8 cellular contexts compared by ENCODE assay signal in the genomic region with DNA sequence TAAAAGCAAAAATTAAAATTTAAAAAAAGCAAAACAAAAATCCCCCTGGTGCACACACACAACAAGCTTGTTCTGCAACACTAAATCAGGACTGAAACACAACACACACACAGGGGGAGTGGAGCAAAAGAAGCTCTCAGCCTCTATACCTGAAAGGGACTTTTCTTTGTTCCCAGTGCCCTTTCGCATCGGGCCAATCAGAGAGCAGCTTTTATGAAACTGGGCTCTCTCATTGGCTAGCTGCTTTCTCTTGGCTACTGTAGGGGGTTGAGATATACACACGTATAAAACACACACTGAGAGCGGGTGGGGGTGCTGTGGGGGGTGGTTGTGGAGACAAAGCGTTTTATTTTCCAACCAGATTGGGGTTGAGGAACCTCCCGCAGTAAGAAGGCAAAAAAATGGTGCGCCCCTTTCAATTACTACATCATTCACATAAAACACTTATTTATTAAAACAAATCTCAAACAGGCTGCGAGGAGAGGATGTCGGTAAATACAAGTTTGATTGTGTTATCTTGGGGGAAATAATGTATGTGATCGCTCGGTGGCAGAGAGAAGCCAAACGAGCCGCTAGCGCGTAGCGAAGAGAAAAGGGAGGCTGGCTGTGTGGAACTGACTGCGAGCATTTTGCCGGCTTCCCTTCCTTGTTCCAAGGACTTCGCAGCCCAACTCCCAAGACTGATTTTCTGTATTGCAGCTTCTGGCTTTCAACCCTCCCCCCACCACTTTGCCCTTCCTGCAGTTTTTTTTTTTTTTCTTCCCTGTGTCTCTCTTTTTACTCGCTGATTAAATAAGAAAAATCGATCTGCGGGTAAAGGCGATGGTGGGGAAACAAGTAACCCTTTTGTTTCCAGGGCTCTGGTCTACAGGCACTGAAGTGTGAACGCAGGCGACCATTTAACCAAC. TPM values are rescaled to one million over a fixed set of nuclear protein-coding genes. Genes with fewer than 3 reads are reported as not detected.
DNase-seq lines count a peak whose midpoint lies in the region; ATAC-seq and TF ChIP-seq lines count a peak whose summit lies in the region.

No MANE protein-coding gene starts in this region.

- H3K4me1 ChIP-seq in heart right ventricle (peaks cover 0 to 40% (median 8%) of the 10 kb centered on the region in 9 donors), osteoblast (ENCODE audit: insufficient read depth, low read length) (peaks cover 26% of the 10 kb centered on the region)

- H3K4me2 ChIP-seq in osteoblast (ENCODE audit: insufficient read depth, low read length), result peak overlapping the region; percentile 99

- H3K79me2 ChIP-seq in osteoblast (ENCODE audit: insufficient read depth, low read length), result peaks cover 4% of the 10 kb centered on the region

- H3K4me3 ChIP-seq in heart right ventricle, result peak overlapping the region; percentile 48 to 81 (median 68)
- peak overlapping the region; percentile 79 for H3K4me3 ChIP-seq in osteoblast (ENCODE audit: insufficient read depth, low read length)

- DNase-seq in D341Med (ENCODE audit: low spot score), result peak; percentile 65
- DNase-seq in NCI-H510A (lab: John Stamatoyannopoulos, UW), result peak; percentile 76
- peak; percentile 30 to 84 for DNase-seq in heart right ventricle
- DNase-seq in osteoblast (ENCODE audit: insufficient read length, low spot score, missing footprints), result peak; percentile 86
- DNase-seq in activated effector memory CD4-positive, alpha-beta T cell treated with anti-CD3 and anti-CD28 coated beads, Interleukin-2, amount 50 U/mL, for 16 hours, result no peak

- WGBS in heart right ventricle, 2 donors, result 6 to 7% methylated on average over 25 of the region's 25 CpGs

- ATAC-seq in GM19372 (IDR thresholded peaks at IDR 0.05; ENCODE audit: low read depth, unreplicated experiment) (peak; percentile 89), HG03378 (IDR thresholded peaks at IDR 0.05; ENCODE audit: unreplicated experiment) (peak; percentile 87), heart right ventricle (peak; percentile 73 to 91 (median 88))

- intact Hi-C loops in heart right ventricle (cut with DNase I), result loop anchor here in 9 of 10 donors (1.0 to 10.0 kb wide), 14 partner anchors 42 to 663 kb away; no protein-coding TSS in a partner anchor

- H2AFZ ChIP-seq in osteoblast (ENCODE audit: low read length), result peak overlapping the region; percentile 94

- no peaks in the 10 kb centered on the region for H3K36me3 ChIP-seq in heart right ventricle
- H3K36me3 ChIP-seq in osteoblast (ENCODE audit: insufficient read depth, low read length), result no peaks in the 10 kb centered on the region

- peaks cover 0 to 36% (median 0%) of the 10 kb centered on the region in 7 donors for H3K27me3 ChIP-seq in heart right ventricle
- peaks cover 13% of the 10 kb centered on the region for H3K27me3 ChIP-seq in osteoblast (ENCODE audit: insufficient read depth, low read length)

- H3K9me3 ChIP-seq in heart right ventricle (no peaks in the 10 kb centered on the region), osteoblast (ENCODE audit: low read depth, low read length) (no peaks in the 10 kb centered on the region)

- TF ChIP-seq CTCF in heart right ventricle (IDR thresholded peaks at IDR 0.05), result peak in 2 of 9 donors; percentile 2 to 13
- TF ChIP-seq CTCF in osteoblast (IDR thresholded peaks at IDR 0.05; ENCODE audit: extremely low read depth, low read depth, low read length), result no peak

- H3K27ac ChIP-seq in angular gyrus (ENCODE audit: low read depth, low read length), result peak overlapping the region; percentile 90
- peak overlapping the region; percentile 76 to 98 (median 92) for H3K27ac ChIP-seq in heart right ventricle
- H3K27ac ChIP-seq in osteoblast (ENCODE audit: low read depth, low read length), result peak overlapping the region; percentile 77

- H4K20me1 ChIP-seq in osteoblast (ENCODE audit: insufficient read depth, low read length), result no peaks in the 10 kb centered on the region

RNA-seq across cellular contexts. Expression of a gene that starts 2.5 kb away (rescaled TPM):
- 10 to 100 TPM in 9 of 10 donors, 1 to 10 TPM in 1; 9.8 to 22.9 (median 13.1) TPM for total RNA-seq in heart right ventricle
- 10 to 100 TPM in 1 of 2 donors, 1 to 10 TPM in 1; 3.3 to 17.2 TPM for polyA plus RNA-seq in heart right ventricle
- total RNA-seq in osteoblast, result 11.6 and 14.7 TPM in 2 replicates
